8 cellular contexts compared by ENCODE assay signal in the genomic region with DNA sequence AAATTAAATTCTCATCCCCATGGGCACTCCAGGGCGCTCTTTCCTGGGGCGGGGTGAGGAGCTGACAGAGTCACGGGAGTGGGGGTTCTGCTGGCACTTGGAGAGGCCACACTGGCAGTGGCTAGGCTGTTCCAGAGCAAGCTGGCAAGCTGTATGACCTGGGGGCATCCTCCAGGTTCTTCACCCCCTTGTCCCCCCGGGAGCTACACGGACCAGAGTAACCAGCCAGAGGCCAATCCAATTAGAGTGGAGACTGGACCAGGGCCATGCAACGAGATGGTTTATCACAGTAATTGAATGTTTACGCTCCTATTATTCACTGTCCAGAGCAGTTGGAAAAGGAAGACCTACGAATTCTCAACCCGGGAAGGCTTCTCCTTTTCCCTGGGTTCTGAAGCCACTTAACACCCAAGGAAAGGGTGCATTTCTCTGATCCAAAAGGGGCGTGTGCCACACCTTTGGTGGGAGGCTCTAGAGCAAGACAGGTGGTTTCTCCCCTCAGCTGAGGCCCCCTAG. TPM values are rescaled to one million over a fixed set of nuclear protein-coding genes. Genes with fewer than 3 reads are reported as not detected.
A peak's percentile ranks its signal among the peaks of the same experiment; 100 is the strongest.
DNase-seq lines count a peak whose midpoint lies in the region; ATAC-seq and TF ChIP-seq lines count a peak whose summit lies in the region.

No MANE protein-coding gene starts in this region.

- no peaks in the 10 kb centered on the region for H3K27me3 ChIP-seq in GM23248 (replicated peaks; ENCODE audit: insufficient read depth)
- no peaks in the 10 kb centered on the region for H3K27me3 ChIP-seq in SU-DHL-6 (ENCODE audit: low read length)
- H3K27me3 ChIP-seq in skeletal muscle satellite cell (ENCODE audit: control insufficient read depth, insufficient read depth, low read length): no peaks in the 10 kb centered on the region

- H3K79me2 ChIP-seq in GM23248 (ENCODE audit: insufficient read depth) (peaks cover 79% of the 10 kb centered on the region), SU-DHL-6 (ENCODE audit: insufficient read depth, low read length) (peaks cover 72% of the 10 kb centered on the region)

- peak overlapping the region; percentile 97 for H3K9ac ChIP-seq in GM23248
- H3K9ac ChIP-seq in SU-DHL-6 (ENCODE audit: low read length): peak overlapping the region; percentile 96
- peak overlapping the region; percentile 85 for H3K9ac ChIP-seq in skeletal muscle satellite cell (ENCODE audit: low read depth, low read length)

- TF ChIP-seq CTCF in SU-DHL-6 (IDR thresholded peaks at IDR 0.05; ENCODE audit: insufficient read depth, low read length, poor library complexity, severe bottlenecking): no peak
- TF ChIP-seq CTCF in fibroblast of pulmonary artery (IDR thresholded peaks at IDR 0.05; ENCODE audit: low read length, missing control alignments): no peak

- H3K9me3 ChIP-seq in GM23248 (ENCODE audit: low read depth) (no peaks in the 10 kb centered on the region), SU-DHL-6 (ENCODE audit: insufficient read depth, low read length) (no peaks in the 10 kb centered on the region), skeletal muscle satellite cell (replicated peaks; ENCODE audit: low read length) (no peaks in the 10 kb centered on the region)

- ATAC-seq in HG03565 (IDR thresholded peaks at IDR 0.05; ENCODE audit: unreplicated experiment): no peak

- H3K9me2 ChIP-seq in GM23248 (ENCODE audit: insufficient read depth) (no peaks in the 10 kb centered on the region), SU-DHL-6 (replicated peaks; ENCODE audit: insufficient read depth, low read length) (no peaks in the 10 kb centered on the region)

- H3K4me3 ChIP-seq in GM23248: peak overlapping the region; percentile 80
- H3K4me3 ChIP-seq in SU-DHL-6 (ENCODE audit: insufficient read depth, low read length, poor library complexity, severe bottlenecking): peak overlapping the region; percentile 82
- H3K4me3 ChIP-seq in fibroblast of pulmonary artery (replicated peaks; ENCODE audit: low read depth, low read length): peak overlapping the region; percentile 71
- peak overlapping the region; percentile 86 for H3K4me3 ChIP-seq in skeletal muscle satellite cell (ENCODE audit: low read length)

- WGBS in GM23248 (ENCODE audit: low coverage in 1 of 2, low lambda C conversion rate in 2 of 2, missing lambda C conversion rate in 2 of 2), 2 experiments: 21 to 22% methylated on average over 10 of the region's 10 CpGs

- DNase-seq in GM23248 (peak; percentile 37), fibroblast of pulmonary artery (ENCODE audit: low read depth) (no peak), NCI-H1436 treated with DMSO at 0.1 percent for 48 hours (lab: John Stamatoyannopoulos, UW) (no peak), OCI-M1 (lab: John Stamatoyannopoulos, UW) (no peak)
- DNase-seq in stimulated activated CD4-positive, alpha-beta T cell treated with anti-CD3 and anti-CD28 coated beads, Interleukin-4, amount 100 ng/mL, for 24 hours: no peak

- H3K4me1 ChIP-seq in GM23248 (ENCODE audit: insufficient read depth) (peaks cover 60% of the 10 kb centered on the region), skeletal muscle satellite cell (ENCODE audit: control insufficient read depth, insufficient read depth, low read length) (peaks cover 71% of the 10 kb centered on the region)

- in situ Hi-C loops in GM23248 (cut with MboI): no loop called here

- H2AFZ ChIP-seq in GM23248 (no peak overlapping the region), SU-DHL-6 (ENCODE audit: low read depth, low read length, severe bottlenecking) (no peak overlapping the region)

- H3K27ac ChIP-seq in GM23248 (peak overlapping the region; percentile 94), SU-DHL-6 (ENCODE audit: low read depth, low read length) (peak overlapping the region; percentile 97)

- H3K4me2 ChIP-seq in GM23248 (ENCODE audit: unreplicated experiment) (peak overlapping the region; percentile 88), SU-DHL-6 (ENCODE audit: low read depth, low read length, poor library complexity, severe bottlenecking) (peak overlapping the region; percentile 81), skeletal muscle satellite cell (ENCODE audit: low read length) (peak overlapping the region; percentile 89)

- H3K36me3 ChIP-seq in GM23248 (ENCODE audit: low read depth) (no peaks in the 10 kb centered on the region), SU-DHL-6 (ENCODE audit: low read length) (no peaks in the 10 kb centered on the region), skeletal muscle satellite cell (ENCODE audit: insufficient read depth, low read length) (no peaks in the 10 kb centered on the region)

- H4K20me1 ChIP-seq in GM23248 (ENCODE audit: insufficient read depth) (no peaks in the 10 kb centered on the region), SU-DHL-6 (ENCODE audit: low read depth, low read length) (no peaks in the 10 kb centered on the region; the same call in 1 of the 2 replicates)

- peaks cover 48% of the 10 kb centered on the region for H3F3A ChIP-seq in GM23248 (ENCODE audit: insufficient read depth)
- peaks cover 66% of the 10 kb centered on the region for H3F3A ChIP-seq in SU-DHL-6 (ENCODE audit: insufficient read depth)

RNA-seq across cellular contexts. Expression of a gene that starts 43.8 kb away (rescaled TPM):
- total RNA-seq in GM23248 (2014; rRNA removed; shearing (Covaris generic)): 14.2 and 18.2 TPM in 2 replicates
- 64.7 and 67.7 TPM in 2 replicates for polyA plus RNA-seq in GM23248 (2016; fragmentation: Nextera tagmentation; extraction: Ambion mirVana)
- 22.1 and 28.8 TPM in 2 replicates for total RNA-seq in skeletal muscle satellite cell (2012; rRNA removed)
